10 cellular contexts compared by ENCODE assay signal in the genomic region with DNA sequence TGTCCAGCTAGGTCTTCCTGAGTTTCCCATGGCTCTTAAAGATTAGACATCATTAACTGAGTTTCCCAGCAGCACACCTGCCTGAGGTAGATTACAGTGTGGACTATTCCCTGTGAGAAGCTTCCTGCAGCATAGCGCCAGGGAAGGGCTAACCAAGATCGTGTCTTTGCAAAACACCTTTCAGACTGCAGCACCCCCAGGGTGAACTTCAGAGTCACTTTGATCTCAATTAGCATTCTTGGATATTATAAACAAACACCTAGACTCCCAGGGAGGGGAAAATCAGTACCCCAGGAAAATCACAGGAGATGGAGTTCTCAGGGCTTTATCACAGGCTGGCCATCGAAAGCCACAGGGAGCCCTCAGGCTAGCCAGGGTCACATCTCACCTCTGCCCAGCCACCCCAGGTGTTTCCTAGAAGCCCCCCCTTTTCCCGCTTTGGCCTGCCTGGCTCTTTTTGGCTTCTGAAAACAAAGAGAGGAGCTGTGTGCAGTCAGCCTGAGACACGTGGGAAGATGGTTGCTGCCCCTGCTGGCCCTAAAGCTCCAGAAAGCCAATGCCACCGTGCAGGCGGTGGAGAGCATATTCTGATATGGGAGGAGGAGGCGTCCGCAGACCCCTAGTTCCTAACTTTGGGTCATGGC. TPM values are rescaled to one million over a fixed set of nuclear protein-coding genes. Genes with fewer than 3 reads are reported as not detected.
DNase-seq lines count a peak whose midpoint lies in the region; ATAC-seq, FAIRE-seq and TF ChIP-seq lines count a peak whose summit lies in the region.
"Had no signal": no experiment of that assay in that cellular context is flagged by ENCODE, and none has a peak within 500 bp of the region (broad histone marks: within the 10 kb centered on the region; RNA-seq: fewer than 3 reads in every experiment).

No MANE protein-coding gene starts in this region.

- WGBS in heart right ventricle, 2 donors = 62 to 70% methylated on average over 9 of the region's 9 CpGs
- WGBS in K562 (ENCODE audit: insufficient coverage, low coverage, missing lambda C conversion rate) = 54% methylated on average over 9 of the region's 9 CpGs

- no peak overlapping the region for H3K4me2 ChIP-seq in K562 (ENCODE audit: insufficient read depth, low read length)

- H3K36me3 ChIP-seq in heart right ventricle (no peaks in the 10 kb centered on the region), K562 (ENCODE audit: control insufficient read depth, insufficient read depth, low read length) (no peaks in the 10 kb centered on the region), vagina (no peaks in the 10 kb centered on the region)

- no peak for TF ChIP-seq RAD21 in K562 (CRISPR knock-in tag; conservative IDR thresholded peaks at IDR 0.05 in 1 of 2, IDR thresholded peaks at IDR 0.05 in 1 of 2)

- H3K27ac Mint-ChIP-seq in nephron = peak overlapping the region; percentile 73 to 99 (median 91)

- H3K36me3 Mint-ChIP-seq in nephron (ENCODE audit: low read depth) = no peaks in the 10 kb centered on the region

- H3K27me3 ChIP-seq in heart right ventricle (no peaks in the 10 kb centered on the region), K562 (ENCODE audit: control insufficient read depth in 2 of 2, insufficient read depth in 2 of 2, low read length in 2 of 2) (no peaks in the 10 kb centered on the region), vagina (no peaks in the 10 kb centered on the region)

- BruUV-seq in K562 (replicated peaks; lab: Mats Ljungman, UMichigan) = no TSS peak

- intact Hi-C loops in heart right ventricle (cut with DNase I) = no loop called here
- intact Hi-C loops in left cardiac atrium (cut with DNase I) = no loop called here
- intact Hi-C loops in K562 (cut with micrococcal nuclease) = loop anchor here (5.0 kb wide), 1 partner anchor 861 kb away; a partner anchor contains a TSS
- intact Hi-C loops in vagina (cut with DNase I) = no loop called here

- H3K9ac ChIP-seq in K562 (ENCODE audit: insufficient read depth in 1 of 2, low read depth in 2 of 2, low read length in 2 of 2) = peak overlapping the region in 1 of 2 experiments; percentile 49; a peak in 1 of 4 replicates

- no peak overlapping the region for H3K4me3 Mint-ChIP-seq in nephron

- TF ChIP-seq POLR2A in K562 (conservative IDR thresholded peaks at IDR 0.05) = no peak
- no peak for TF ChIP-seq POLR2A in vagina (IDR thresholded peaks at IDR 0.05)

- H3K4me3 ChIP-seq in heart right ventricle (no peak overlapping the region), K562 (no peak overlapping the region), vagina (no peak overlapping the region)

- FAIRE-seq in K562 (lab: Jason Lieb, UNC) = no peak
- FAIRE-seq: GM18507 had no signal

- ATAC-seq in heart right ventricle (no peak), left cardiac atrium (no peak), K562 (no peak), GM18519 (IDR thresholded peaks at IDR 0.05; ENCODE audit: low FRiP score, unreplicated experiment) (no peak)

- no peaks in the 10 kb centered on the region for H4K20me1 ChIP-seq in K562 (replicated peaks; ENCODE audit: control insufficient read depth, insufficient read depth, low read length)

- peaks cover 53% of the 10 kb centered on the region for H3K4me1 Mint-ChIP-seq in nephron

- POLR2A ChIA-PET in K562 (lab: Yijun Ruan, JAX) = interaction anchor here (0.5 to 2.7 kb wide), 5 partner anchors 13 to 1370 kb away, joined by 3 to 16 read pairs (median 3); a partner anchor contains a TSS

- no peak overlapping the region for H2AFZ ChIP-seq in K562 (ENCODE audit: low read depth, low read length)

- CTCF ChIA-PET in K562 (lab: Yijun Ruan, JAX; ENCODE audit: low intra/inter-chr PET ratio) = no interaction called here

- no peak for TF ChIP-seq CTCF in heart right ventricle (IDR thresholded peaks at IDR 0.05)
- no peak for TF ChIP-seq CTCF in K562 (IDR thresholded peaks at IDR 0.05 in 2 of 3, conservative IDR thresholded peaks at IDR 0.05 in 1 of 3; ENCODE audit: insufficient read depth in 2 of 3, low read depth in 1 of 3, low read length in 3 of 3)
- no peak for TF ChIP-seq CTCF in nephron (IDR thresholded peaks at IDR 0.05; ENCODE audit: unreplicated experiment in 3 of 3)
- no peak for TF ChIP-seq CTCF in vagina (IDR thresholded peaks at IDR 0.05)

- no peaks in the 10 kb centered on the region for H3K79me2 ChIP-seq in K562 (ENCODE audit: control insufficient read depth, insufficient read depth, low read length)

- no peak for TF ChIP-seq EP300 in K562 (IDR thresholded peaks at IDR 0.05; ENCODE audit: low read length)

- peak overlapping the region; percentile 62 to 92 (median 80) for H3K27ac ChIP-seq in heart right ventricle
- no peak overlapping the region for H3K27ac ChIP-seq in K562 (ENCODE audit: extremely low read depth, low read depth, low read length)
- H3K27ac ChIP-seq in vagina = peak overlapping the region; percentile 75
- H3K27ac ChIP-seq: C4-2B had no signal

- H3K9me3 ChIP-seq in heart right ventricle (no peaks in the 10 kb centered on the region), K562 (replicated peaks; ENCODE audit: control insufficient read depth, insufficient read depth, low read depth, low read length) (no peaks in the 10 kb centered on the region), vagina (no peaks in the 10 kb centered on the region)

- peaks cover 4% of the 10 kb centered on the region for H3K9me3 Mint-ChIP-seq in nephron

- DNase-seq in heart right ventricle (no peak), left cardiac atrium (no peak), K562 (ENCODE audit: extremely low read depth in 1 of 4, low spot score in 3 of 4) (no peak), vagina (ENCODE audit: extremely low spot score in 2 of 2) (no peak), RPMI8226 (no peak), NAMALWA (ENCODE audit: low spot score) (no peak)

- H3K9me1 ChIP-seq in K562 (ENCODE audit: control insufficient read depth, insufficient read depth, low read length) = no peaks in the 10 kb centered on the region

- peaks cover 0 to 79% (median 51%) of the 10 kb centered on the region in 9 donors for H3K4me1 ChIP-seq in heart right ventricle
- peaks cover 21 to 33% of the 10 kb centered on the region in 2 experiments for H3K4me1 ChIP-seq in K562 (replicated peaks in 1 of 2; ENCODE audit: control insufficient read depth in 2 of 2, insufficient read depth in 2 of 2, low read length in 2 of 2)
- peaks cover 59% of the 10 kb centered on the region for H3K4me1 ChIP-seq in vagina

- H3K27me3 Mint-ChIP-seq in nephron (ENCODE audit: low read depth) = peaks cover 7% of the 10 kb centered on the region

- in situ Hi-C loops in K562 (cut with MboI) = no loop called here

TF ChIP-seq in K562, 482 proteins besides CTCF, POLR2A, EP300 and RAD21:
- TF ChIP-seq MTA3 (IDR thresholded peaks at IDR 0.05; ENCODE audit: borderline replicate concordance) (no peak), CBFA2T3 (IDR thresholded peaks at IDR 0.05) (peak; percentile 55)
- TF ChIP-seq, protein P1, sequence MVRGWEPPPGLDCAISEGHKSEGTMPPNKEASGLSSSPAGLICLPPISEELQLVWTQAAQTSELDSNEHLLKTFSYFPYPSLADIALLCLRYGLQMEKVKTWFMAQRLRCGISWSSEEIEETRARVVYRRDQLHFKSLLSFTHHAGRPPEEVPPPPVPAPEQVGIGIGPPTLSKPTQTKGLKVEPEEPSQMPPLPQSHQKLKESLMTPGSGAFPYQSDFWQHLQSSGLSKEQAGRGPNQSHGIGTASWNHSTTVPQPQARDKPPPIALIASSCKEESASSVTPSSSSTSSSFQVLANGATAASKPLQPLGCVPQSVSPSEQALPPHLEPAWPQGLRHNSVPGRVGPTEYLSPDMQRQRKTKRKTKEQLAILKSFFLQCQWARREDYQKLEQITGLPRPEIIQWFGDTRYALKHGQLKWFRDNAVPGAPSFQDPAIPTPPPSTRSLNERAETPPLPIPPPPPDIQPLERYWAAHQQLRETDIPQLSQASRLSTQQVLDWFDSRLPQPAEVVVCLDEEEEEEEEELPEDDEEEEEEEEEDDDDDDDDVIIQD (CRISPR knock-in tag; IDR thresholded peaks at IDR 0.05) = no peak

RNA-seq across cellular contexts. Expression of a gene that starts 18.6 kb away (rescaled TPM):
- total RNA-seq in heart right ventricle = 10 to 100 TPM in 6 of 10 donors, 1 to 10 TPM in 4; 8.5 to 22.6 (median 11.0) TPM
- polyA plus RNA-seq in heart right ventricle = 1 to 10 TPM; 7.6 to 7.7 TPM
- 10 to 100 TPM; 18.2 to 21.1 TPM for total RNA-seq in left cardiac atrium
- 218 and 419 TPM in 2 replicates for total RNA-seq in K562 (2011; cell fraction: chromatin; rRNA removed; ENCODE audit: low replicate concordance)
- 192 and 198 TPM in 2 replicates for total RNA-seq in K562 (2011; cell fraction: nucleolus; rRNA removed)
- 268 and 304 TPM in 2 replicates for total RNA-seq in K562 (2011; cell fraction: nucleoplasm; rRNA removed)
- total RNA-seq in K562 (2014; rRNA removed) = 102 and 116 TPM in 2 replicates
- total RNA-seq in K562 (2014; rRNA removed; fragmentation: Illumina TruSeq; extraction: Trizol) = 205 and 234 TPM in 2 replicates
- total RNA-seq in K562 (2015; rRNA removed; fragmentation: Illumina TruSeq; extraction: Trizol) = 177 and 192 TPM in 2 replicates
- 229 and 235 TPM in 2 replicates for total RNA-seq in K562 (2021)
- polyA plus RNA-seq in K562 (2011; rRNA removed) = 170 and 197 TPM in 2 replicates
- polyA plus RNA-seq in K562 (2011; cell fraction: cytosol; rRNA removed) = 90.3 and 164 TPM in 2 replicates
- 137 and 143 TPM in 2 replicates for polyA plus RNA-seq in K562 (2011; cell fraction: nucleus; rRNA removed)
- 106 and 154 TPM in 2 replicates for polyA plus RNA-seq in K562 (2012)
- 160 and 197 TPM in 2 replicates for polyA plus RNA-seq in K562 (2014; fragmentation: Illumina TruSeq; extraction: Trizol)
- polyA plus RNA-seq in K562 (2014; fragmentation: Nextera tagmentation; extraction: Ambion mirVana) = 100 to 1,000 TPM; 203 to 217 TPM
- polyA plus RNA-seq in K562 (2014; rRNA removed) = 144 and 147 TPM in 2 replicates
- polyA minus RNA-seq in K562 (2011; rRNA and poly(A)+ RNA removed) = 186 and 194 TPM in 2 replicates
- 95.8 and 96.2 TPM in 2 replicates for polyA minus RNA-seq in K562 (2011; cell fraction: cytosol; rRNA and poly(A)+ RNA removed)
- 102 and 157 TPM in 2 replicates for polyA minus RNA-seq in K562 (2011; cell fraction: nucleus; rRNA and poly(A)+ RNA removed)
- 41.5 TPM for total RNA-seq in vagina
